In the genomic region with DNA sequence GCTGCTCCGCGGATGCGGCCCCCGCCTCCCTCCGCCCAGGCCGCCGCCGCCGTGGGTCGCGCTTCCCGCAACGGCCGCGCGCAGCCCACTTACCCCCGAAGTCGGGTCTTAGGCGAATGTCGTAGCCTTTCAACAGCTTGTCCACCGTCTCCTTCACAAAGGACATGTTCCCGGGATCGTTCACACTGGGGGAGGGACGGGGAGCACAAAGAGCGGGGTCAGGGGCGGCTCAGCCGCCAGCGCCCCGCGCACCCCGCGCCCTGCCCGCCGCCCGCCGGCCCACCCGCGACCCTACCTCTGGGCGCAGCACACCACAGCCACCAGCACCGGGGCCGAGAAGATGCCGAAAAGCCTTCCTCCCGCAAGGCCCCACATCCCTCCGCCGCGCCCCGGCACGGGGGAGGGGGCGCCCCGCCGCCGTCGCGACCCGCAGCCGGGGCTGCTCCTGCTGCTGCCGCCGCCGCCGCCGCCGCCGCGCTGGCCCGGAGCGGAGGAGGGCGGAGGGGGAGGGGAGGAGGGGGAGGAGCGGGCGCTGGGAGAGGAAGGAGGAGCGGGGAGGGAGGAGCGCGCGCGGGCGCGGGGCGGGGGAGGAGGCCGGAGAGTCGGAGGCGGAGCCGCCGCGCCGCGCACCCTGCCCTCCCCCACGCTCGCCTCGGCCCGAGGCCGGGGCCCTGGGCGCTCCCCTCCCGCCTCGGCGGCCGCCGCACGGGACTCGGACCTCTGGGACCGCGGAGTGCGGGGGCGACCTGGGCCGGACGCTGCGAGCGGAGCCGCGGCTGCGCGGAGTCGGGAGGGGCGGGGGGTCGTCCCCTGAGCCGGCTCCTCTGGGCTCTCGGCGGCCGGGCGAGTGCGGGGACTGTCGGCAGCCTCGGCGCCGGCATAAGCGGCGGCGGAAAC, we compare ENCODE assay signal across 9 cellular contexts. TPM values are rescaled to one million over a fixed set of nuclear protein-coding genes. Genes with fewer than 3 reads are reported as not detected.
DNase-seq lines count a peak whose midpoint lies in the region; ATAC-seq and TF ChIP-seq lines count a peak whose summit lies in the region.
"Had no signal": no experiment of that assay in that cellular context is flagged by ENCODE, and none has a peak within 500 bp of the region (broad histone marks: within the 10 kb centered on the region; RNA-seq: fewer than 3 reads in every experiment).

A gene (minus strand): TSS at position 479 of the 897 bp plus-strand sequence.

- H3K4me3 ChIP-seq in skin epidermis = peak within 1 kb of the TSS in 5 of 7 experiments; percentile 9 to 44 (median 30)

- H3K4me1 Mint-ChIP-seq in activated T-helper 2 cell treated with anti-CD3 and anti-CD28 coated beads, Interferon-gamma antibody, Interleukin-2, Interleukin-4, amounts not matched to agents 10 μg/mL and 5 μg/mL and 100 μg/mL, durations not matched to agents 14 hours and 24 hours and 36 hours (ENCODE audit: low read depth) = no peaks in the 10 kb centered on the region

- intact Hi-C loops in activated T-helper 2 cell treated with anti-CD3 and anti-CD28 coated beads, Interferon-gamma antibody, Interleukin-2, Interleukin-4, amounts not matched to agents 10 μg/mL and 5 μg/mL and 100 μg/mL, durations not matched to agents 14 hours and 24 hours and 36 hours (cut with micrococcal nuclease) = no loop called here

- ATAC-seq in HG03196 (IDR thresholded peaks at IDR 0.05; ENCODE audit: unreplicated experiment) (no peak), GM18858 (IDR thresholded peaks at IDR 0.05; ENCODE audit: unreplicated experiment) (no peak)

- peaks cover 2% of the 10 kb centered on the region for H3K9me3 Mint-ChIP-seq in activated T-helper 2 cell treated with anti-CD3 and anti-CD28 coated beads, Interferon-gamma antibody, Interleukin-2, Interleukin-4, amounts not matched to agents 10 μg/mL and 5 μg/mL and 100 μg/mL, durations not matched to agents 14 hours and 24 hours and 36 hours

- H3K27ac ChIP-seq in VCaP = peak within 1 kb of the TSS; percentile 96
- H3K27ac ChIP-seq in skin epidermis = no peak within 1 kb of the TSS

- peaks cover 16% of the 10 kb centered on the region for H3K27me3 Mint-ChIP-seq in activated T-helper 2 cell treated with anti-CD3 and anti-CD28 coated beads, Interferon-gamma antibody, Interleukin-2, Interleukin-4, amounts not matched to agents 10 μg/mL and 5 μg/mL and 100 μg/mL, durations not matched to agents 14 hours and 24 hours and 36 hours (ENCODE audit: low read depth)

- DNase-seq in NCI-H2029 (lab: John Stamatoyannopoulos, UW) (peak; percentile 14), NCI-H2029 treated with DMSO at 0.1 percent for 48 hours (lab: John Stamatoyannopoulos, UW) (no peak), hypothalamus (lab: John Stamatoyannopoulos, UW) (peak in 44 of 51 donors; percentile 13 to 79 (median 46))
- DNase-seq in activated T-helper 2 cell treated with anti-CD3 and anti-CD28 coated beads, Interferon-gamma antibody, Interleukin-2, Interleukin-4, amounts not matched to agents 10 μg/mL and 5 μg/mL and 100 μg/mL, durations not matched to agents 14 hours and 24 hours and 36 hours (ENCODE audit: low spot score) = no peak

- H3K36me3 Mint-ChIP-seq in activated T-helper 2 cell treated with anti-CD3 and anti-CD28 coated beads, Interferon-gamma antibody, Interleukin-2, Interleukin-4, amounts not matched to agents 10 μg/mL and 5 μg/mL and 100 μg/mL, durations not matched to agents 14 hours and 24 hours and 36 hours (ENCODE audit: low read depth) = no peaks in the 10 kb centered on the region

- no peak for TF ChIP-seq CTCF in VCaP (conservative IDR thresholded peaks at IDR 0.05)

- H3K4me3 Mint-ChIP-seq in activated T-helper 2 cell treated with anti-CD3 and anti-CD28 coated beads, Interferon-gamma antibody, Interleukin-2, Interleukin-4, amounts not matched to agents 10 μg/mL and 5 μg/mL and 100 μg/mL, durations not matched to agents 14 hours and 24 hours and 36 hours (ENCODE audit: low read depth) = no peak within 1 kb of the TSS

- no peak within 1 kb of the TSS for H3K27ac Mint-ChIP-seq in activated T-helper 2 cell treated with anti-CD3 and anti-CD28 coated beads, Interferon-gamma antibody, Interleukin-2, Interleukin-4, amounts not matched to agents 10 μg/mL and 5 μg/mL and 100 μg/mL, durations not matched to agents 14 hours and 24 hours and 36 hours

RNA-seq across cellular contexts. Expression of the gene that starts here (rescaled TPM):
- total RNA-seq in activated T-helper 2 cell treated with anti-CD3 and anti-CD28 coated beads, Interferon-gamma antibody, Interleukin-2, Interleukin-4, amounts not matched to agents 10 μg/mL and 5 μg/mL and 100 μg/mL, durations not matched to agents 14 hours and 24 hours and 36 hours = not detected in 2 replicates
- total RNA-seq: glomerular endothelial cell had no signal

Comparison
In these comparisons a context has a peak if more than half of its experiments do, and no peak if none do; other contexts are left out.
1. DNase-seq: peak in NCI-H2029 (single experiment) and hypothalamus (44 of 51); none in NCI-H2029 treated with DMSO at 0.1 percent for 48 hours (single experiment) and activated T-helper 2 cell treated with anti-CD3 and anti-CD28 coated beads, Interferon-gamma antibody, Interleukin-2, Interleukin-4, amounts not matched to agents 10 μg/mL and 5 μg/mL and 100 μg/mL, durations not matched to agents 14 hours and 24 hours and 36 hours (single experiment).